ENCODE assay signal across 22 cellular contexts in genomic region chr1:183952101-183952500, GRCh38.
DNase-seq lines count a peak whose midpoint lies in the region; ATAC-seq and TF ChIP-seq lines count a peak whose summit lies in the region.
"Had no signal": no experiment of that assay in that cellular context is flagged by ENCODE, and none has a peak within 500 bp of the region (broad histone marks: within the 10 kb centered on the region; RNA-seq: fewer than 3 reads in every experiment).

No MANE protein-coding gene starts in this region.

- H3K27ac ChIP-seq in left ventricle myocardium inferior (replicated peaks) (peak overlapping the region; percentile 77), angular gyrus (ENCODE audit: low read depth, low read length) (peak overlapping the region; percentile 72), temporal lobe (ENCODE audit: low read depth, low read length) (peak overlapping the region; percentile 70), OCI-LY7 (ENCODE audit: low read depth, low read length, poor library complexity, severe bottlenecking) (no peak overlapping the region)
- H3K27ac ChIP-seq: Peyer's patch, SJCRH30 had no signal

- no peak for TF ChIP-seq CTCF in left ventricle myocardium inferior (IDR thresholded peaks at IDR 0.05; ENCODE audit: borderline replicate concordance)
- TF ChIP-seq CTCF in fibroblast of mammary gland (conservative IDR thresholded peaks at IDR 0.05; ENCODE audit: control insufficient read depth, insufficient read depth, low read depth, low read length), result no peak
- no peak for TF ChIP-seq CTCF in OCI-LY7 (conservative IDR thresholded peaks at IDR 0.05; ENCODE audit: low read length)

- DNase-seq in left ventricle myocardium inferior, result no peak
- no peak for DNase-seq in left cardiac atrium
- peak; percentile 14 for DNase-seq in fibroblast of mammary gland (ENCODE audit: low read depth)
- no peak for DNase-seq in AG08396 (ENCODE audit: low spot score)
- DNase-seq in OCI-LY7 (ENCODE audit: low spot score), result no peak
- DNase-seq in NCI-H1105 (lab: John Stamatoyannopoulos, UW), result no peak
- DNase-seq: 8988T; AML-193; DMS79; Kasumi-1; MG63; NCI-H1048; NCI-H1436 treated with DMSO at 0.1 percent for 48 hours; NCI-H1930; NCI-H2227 treated with DMSO at 0.1 percent for 48 hours; NCI-H510A; NCI-H748 treated with DMSO at 0.1 percent for 48 hours; NK-92 treated with Interleukin-12 subunit alpha and Interleukin-12 subunit beta, amount 100 ng/mL, for 24 hours; Peyer's patch; SJCRH30 had no signal

- H3K4me1 ChIP-seq in left ventricle myocardium inferior, result peaks cover 23% of the 10 kb centered on the region
- peaks cover 4% of the 10 kb centered on the region for H3K4me1 ChIP-seq in OCI-LY7 (ENCODE audit: insufficient read depth, low read length, poor library complexity, severe bottlenecking)
- H3K4me1 ChIP-seq: SJCRH30 had no signal

- no peaks in the 10 kb centered on the region for H3K27me3 ChIP-seq in left ventricle myocardium inferior (ENCODE audit: low read depth)
- H3K27me3 ChIP-seq: MG63, Peyer's patch, SJCRH30 had no signal

- H3K4me2 ChIP-seq in OCI-LY7 (ENCODE audit: low read length), result no peak overlapping the region

- CTCF ChIA-PET in OCI-LY7 (lab: Charles Lee; ENCODE audit: unreplicated experiment), result no interaction called here

- POLR2A ChIA-PET in OCI-LY7 (lab: Charles Lee), result interaction anchor here (0.7 to 0.8 kb wide), 2 partner anchors 97 to 157 kb away, joined by 3 to 4 read pairs; no protein-coding TSS in a partner anchor

- H3K9me2 ChIP-seq in OCI-LY7 (ENCODE audit: insufficient read depth, low read length), result no peaks in the 10 kb centered on the region

- no peak for ATAC-seq in left cardiac atrium

- no peaks in the 10 kb centered on the region for H3K79me2 ChIP-seq in OCI-LY7 (ENCODE audit: insufficient read depth, low read depth, low read length)

- no peak overlapping the region for H3K4me3 ChIP-seq in left ventricle myocardium inferior
- no peak overlapping the region for H3K4me3 ChIP-seq in fibroblast of mammary gland (ENCODE audit: control insufficient read depth, low read depth, low read length)
- no peak overlapping the region for H3K4me3 ChIP-seq in OCI-LY7 (ENCODE audit: low read depth, low read length, poor library complexity, severe bottlenecking)
- H3K4me3 ChIP-seq: MG63, Peyer's patch, SJCRH30 had no signal

- no peaks in the 10 kb centered on the region for H4K20me1 ChIP-seq in OCI-LY7 (ENCODE audit: insufficient read depth, low read length)

- H3K9me3 ChIP-seq in left ventricle myocardium inferior (replicated peaks), result peaks cover 4% of the 10 kb centered on the region
- no peaks in the 10 kb centered on the region for H3K9me3 ChIP-seq in OCI-LY7 (ENCODE audit: low read length)
- H3K9me3 ChIP-seq: MG63, Peyer's patch, SJCRH30 had no signal

- intact Hi-C loops in left ventricle myocardium inferior (cut with micrococcal nuclease), result no loop called here
- intact Hi-C loops in left cardiac atrium (cut with DNase I), result no loop called here
- intact Hi-C loops in OCI-LY7 (cut with micrococcal nuclease; ENCODE audit: unreplicated experiment), result no loop called here

- no TSS peak for BruUV-seq in OCI-LY7 (replicated peaks; lab: Mats Ljungman, UMichigan)

- H3K36me3 ChIP-seq in left ventricle myocardium inferior, result peaks cover 21% of the 10 kb centered on the region
- H3K36me3 ChIP-seq in OCI-LY7 (ENCODE audit: insufficient read depth, low read length), result no peaks in the 10 kb centered on the region
- H3K36me3 ChIP-seq: MG63, Peyer's patch, SJCRH30 had no signal

- no peak overlapping the region for H2AFZ ChIP-seq in OCI-LY7 (ENCODE audit: low read length)
